Comparison of ENCODE assay signal across 10 cellular contexts in the genomic region with DNA sequence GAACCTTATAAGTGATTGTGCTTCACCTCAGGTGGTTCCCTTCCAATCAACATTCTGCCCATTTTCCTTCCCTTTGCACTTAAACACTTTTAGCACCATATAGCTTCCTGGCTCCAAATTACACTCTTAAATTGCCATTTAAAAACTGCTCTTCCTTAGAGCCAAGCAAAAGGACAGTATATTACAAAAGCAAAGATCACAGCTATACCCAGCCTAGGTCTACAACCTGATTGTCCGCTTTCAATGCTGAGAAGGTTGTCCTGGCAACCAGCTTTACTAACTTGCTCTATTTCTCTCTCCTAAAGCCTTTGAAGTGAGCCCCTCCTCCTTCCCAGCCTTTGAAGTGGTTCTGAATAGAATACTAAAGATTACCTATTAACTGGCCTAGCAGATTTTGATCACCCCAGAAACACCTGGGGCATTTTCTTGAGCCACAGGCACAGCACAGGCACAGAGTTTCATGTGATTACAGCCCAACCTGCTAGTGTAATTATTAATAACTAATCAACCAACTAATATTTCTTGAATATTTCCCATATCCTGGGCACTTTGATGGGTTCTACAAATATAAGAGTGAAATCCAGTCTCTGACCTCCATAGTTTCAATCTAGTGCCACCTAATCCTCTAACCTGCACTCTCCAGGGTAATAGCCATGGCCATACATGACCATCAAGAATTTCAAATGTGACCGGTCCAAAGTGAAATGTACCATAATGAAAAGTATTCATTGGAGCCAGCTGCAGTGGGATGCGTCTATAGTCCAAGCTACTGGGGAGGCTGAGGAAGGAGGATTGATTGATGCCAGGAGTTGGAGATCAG.
DNase-seq lines count a peak whose midpoint lies in the region; ATAC-seq, FAIRE-seq and TF ChIP-seq lines count a peak whose summit lies in the region.
"Had no signal": no experiment of that assay in that cellular context is flagged by ENCODE, and none has a peak within 500 bp of the region (broad histone marks: within the 10 kb centered on the region; RNA-seq: fewer than 3 reads in every experiment).

No MANE protein-coding gene starts in this region.

- H3K4me3 Mint-ChIP-seq in H9 (no peak overlapping the region; a peak in 1 of 5 replicates), immature natural killer cell (no peak overlapping the region)

- H3K79me2 ChIP-seq in H9 (ENCODE audit: insufficient read depth, low read length) = no peaks in the 10 kb centered on the region

- H4K20me1 ChIP-seq in H9 (ENCODE audit: control insufficient read depth, insufficient read depth, insufficient read length) = no peaks in the 10 kb centered on the region

- no peak overlapping the region for H2BK20ac ChIP-seq in H9 (ENCODE audit: low read depth, low read length, poor library complexity, severe bottlenecking)

- H3K27ac ChIP-seq in H9 (ENCODE audit: insufficient read length, low read depth, low read length) = no peak overlapping the region
- peak overlapping the region in 1 of 2 donors; percentile 14 for H3K27ac ChIP-seq in lung (ENCODE audit: low read depth in 1 of 2, low read length in 1 of 2)
- H3K27ac ChIP-seq: cardiac muscle cell had no signal

- ATAC-seq in GM18870 (IDR thresholded peaks at IDR 0.05; ENCODE audit: unreplicated experiment) (peak; percentile 98), HG03571 (IDR thresholded peaks at IDR 0.05; ENCODE audit: unreplicated experiment) (peak; percentile 99), lung (ENCODE audit: insufficient read depth, low FRiP score) (peak; percentile 68)

- H2BK12ac ChIP-seq in H9 (ENCODE audit: insufficient read length, low read depth, low read length) = no peak overlapping the region

- DNase-seq in H9 (peak; percentile 47), lung (ENCODE audit: low spot score) (peak; percentile 51), frontal cortex (ENCODE audit: low spot score in 2 of 2) (no peak), immature natural killer cell (no peak), occipital lobe (lab: John Stamatoyannopoulos, UW) (no peak)
- no peak for DNase-seq in stimulated activated naive CD4-positive, alpha-beta T cell (lab: John Stamatoyannopoulos, UW)
- DNase-seq: stimulated activated CD4-positive, alpha-beta T cell treated with anti-CD3 and anti-CD28 coated beads, Interleukin-4, amount 100 ng/mL, for 4 hours had no signal

- no peaks in the 10 kb centered on the region for H3K9me3 ChIP-seq in H9 (ENCODE audit: control insufficient read depth, low read depth, low read length)
- no peaks in the 10 kb centered on the region for H3K9me3 ChIP-seq in lung (ENCODE audit: control insufficient read depth in 2 of 2, insufficient read depth in 1 of 2, low read length in 1 of 2)

- no peaks in the 10 kb centered on the region for H3K79me1 ChIP-seq in H9 (ENCODE audit: insufficient read depth, low read depth, low read length, poor library complexity, severe bottlenecking)

- WGBS in H9 (ENCODE audit: extremely low coverage, insufficient read length, low lambda C conversion rate) = no CpG with 5 or more reads among the region's 3 CpGs
- 85 to 91% methylated on average over 3 of the region's 3 CpGs for WGBS in lung, 2 donors

- H2BK5ac ChIP-seq in H9 (ENCODE audit: insufficient read length, low read length) = no peak overlapping the region

- no peak overlapping the region for H3T11ph ChIP-seq in H9 (ENCODE audit: low read length)

- FAIRE-seq in frontal cortex (lab: Jason Lieb, UNC) = no peak

- no peak overlapping the region for H3K4ac ChIP-seq in H9 (ENCODE audit: low read depth, low read length)

- H2AK5ac ChIP-seq in H9 (ENCODE audit: insufficient read length, low read length) = no peak overlapping the region

- no peak overlapping the region for H3K9ac ChIP-seq in H9 (ENCODE audit: extremely low read depth, insufficient read length, low read length)

- H3K36me3 ChIP-seq in lung (ENCODE audit: control insufficient read depth in 2 of 2, insufficient read depth in 2 of 2, low read length in 2 of 2) = no peaks in the 10 kb centered on the region
- H3K36me3 ChIP-seq: cardiac muscle cell had no signal

- H3K4me2 ChIP-seq in H9 (ENCODE audit: insufficient read depth, insufficient read length, low read length) = no peak overlapping the region

- H3K4me1 Mint-ChIP-seq in H9 (peaks cover 10% of the 10 kb centered on the region in 2 experiments), immature natural killer cell (no peaks in the 10 kb centered on the region)

- H3K23ac ChIP-seq in H9 (ENCODE audit: insufficient read length, low read depth, low read length) = no peak overlapping the region

- H3K27me3 ChIP-seq in H9 (ENCODE audit: insufficient read depth, low read length) (no peaks in the 10 kb centered on the region), lung (ENCODE audit: control insufficient read depth, insufficient read depth) (no peaks in the 10 kb centered on the region)
- H3K27me3 ChIP-seq: cardiac muscle cell had no signal

- H3K23me2 ChIP-seq in H9 (ENCODE audit: insufficient read length, low read depth, low read length, poor library complexity, severe bottlenecking) = no peaks in the 10 kb centered on the region

- no peak overlapping the region for H4K91ac ChIP-seq in H9 (ENCODE audit: insufficient read length, low read depth, low read length)

- no peak overlapping the region for H3K4me3 ChIP-seq in lung
- H3K4me3 ChIP-seq: cardiac muscle cell had no signal

- H4K8ac ChIP-seq in H9 (replicated peaks; ENCODE audit: insufficient read length, low read depth, low read length) = no peak overlapping the region

- no peak overlapping the region for H3K56ac ChIP-seq in H9 (ENCODE audit: insufficient read length, low read depth, low read length)

- H3K9me3 Mint-ChIP-seq in H9 (peaks cover 0 to 2% of the 10 kb centered on the region in 2 experiments; a peak in 2 of 5 replicates), immature natural killer cell (no peaks in the 10 kb centered on the region)

- H3K27me3 Mint-ChIP-seq in H9 (ENCODE audit: low read depth) (no peaks in the 10 kb centered on the region), immature natural killer cell (ENCODE audit: low read depth in 3 of 3) (no peaks in the 10 kb centered on the region)

- H3K4me1 ChIP-seq in H9 (ENCODE audit: insufficient read depth, low read length) (no peaks in the 10 kb centered on the region), lung (ENCODE audit: control insufficient read depth in 2 of 2, insufficient read depth in 2 of 2, low read length in 2 of 2) (no peaks in the 10 kb centered on the region)

- H2BK15ac ChIP-seq in H9 (ENCODE audit: low read depth, low read length) = no peak overlapping the region

- no peak overlapping the region for H2AFZ ChIP-seq in H9 (ENCODE audit: low read length)

- peaks cover 2 to 3% (median 2%) of the 10 kb centered on the region in 3 experiments; a peak in 3 of 7 replicates for H3K36me3 Mint-ChIP-seq in H9 (ENCODE audit: insufficient read depth in 1 of 3, low read depth in 3 of 3)
- H3K36me3 Mint-ChIP-seq in immature natural killer cell = no peaks in the 10 kb centered on the region

- no peak overlapping the region for H3K18ac ChIP-seq in H9 (ENCODE audit: insufficient read length, low read depth, low read length)

- no peak overlapping the region for H4K5ac ChIP-seq in H9 (ENCODE audit: insufficient read length, low read depth, low read length)

- H3K27ac Mint-ChIP-seq in H9 (peak overlapping the region in 2 of 3 experiments; percentile 9 to 28; a peak in 2 of 7 replicates), immature natural killer cell (no peak overlapping the region)

- TF ChIP-seq CTCF in H9 (conservative IDR thresholded peaks at IDR 0.05) (no peak), lung (IDR thresholded peaks at IDR 0.05; ENCODE audit: control extremely low read depth, extremely low read depth) (no peak)

- H3K14ac ChIP-seq in H9 (ENCODE audit: insufficient read depth, low read length) = no peak overlapping the region

- no peak overlapping the region for H2BK120ac ChIP-seq in H9 (ENCODE audit: low read depth, low read length, poor library complexity, severe bottlenecking)

Comparison
In these comparisons a context has a peak if more than half of its experiments do, and no peak if none do; other contexts are left out.
1. DNase-seq: peak in H9 (single experiment) and lung (single experiment); none in stimulated activated naive CD4-positive, alpha-beta T cell (0 of 6), frontal cortex (0 of 2), immature natural killer cell (0 of 3) and occipital lobe (single experiment).
2. H3K27ac Mint-ChIP-seq: peak in H9 (2 of 3); none in immature natural killer cell (0 of 6).
3. Peak in every context shown above with its lines, with median percentiles within 50 percentile points of each other: ATAC-seq.